Comparison of ENCODE assay signal across 10 cellular contexts in the genomic region with DNA sequence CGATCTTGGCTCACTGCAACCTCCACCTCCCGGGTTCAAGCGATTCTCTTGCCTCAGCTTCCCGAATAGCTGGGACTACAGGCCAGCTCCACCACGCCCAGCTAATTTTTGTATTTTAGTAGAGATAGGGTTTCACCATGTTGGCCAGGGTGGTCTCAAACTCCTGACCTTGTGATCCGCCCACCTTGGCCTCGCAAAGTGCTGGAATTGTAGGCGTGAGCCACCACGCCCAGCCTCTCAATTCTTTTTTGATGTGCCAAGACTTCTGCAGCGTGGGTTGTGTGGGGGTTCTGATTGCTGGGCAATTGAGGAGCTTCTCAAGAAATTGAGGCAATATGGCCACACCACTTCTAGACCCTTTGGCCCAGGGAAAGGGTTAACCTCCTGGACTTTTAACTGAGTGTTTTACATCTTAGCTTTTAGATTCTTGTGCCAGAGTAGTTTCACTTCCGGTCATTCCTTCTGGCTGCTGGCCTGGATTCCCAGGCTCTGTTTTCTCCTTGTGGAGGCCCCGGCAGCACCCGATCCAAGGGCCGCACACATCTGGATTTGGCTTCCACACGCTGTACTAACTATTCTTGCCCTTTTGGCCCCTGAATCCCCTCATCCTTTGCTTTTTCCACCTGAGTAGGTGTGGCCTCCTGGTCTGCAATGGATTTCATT. TPM values are rescaled to one million over a fixed set of nuclear protein-coding genes. Genes with fewer than 3 reads are reported as not detected.
A peak's percentile ranks its signal among the peaks of the same experiment; 100 is the strongest.
DNase-seq lines count a peak whose midpoint lies in the region; ATAC-seq, FAIRE-seq and TF ChIP-seq lines count a peak whose summit lies in the region.
"Had no signal": no experiment of that assay in that cellular context is flagged by ENCODE, and none has a peak within 500 bp of the region (broad histone marks: within the 10 kb centered on the region; RNA-seq: fewer than 3 reads in every experiment).

No MANE protein-coding gene starts in this region.

- no peaks in the 10 kb centered on the region for H3K36me3 ChIP-seq in small intestine (ENCODE audit: control insufficient read depth in 2 of 2, insufficient read depth in 2 of 2, low read length in 2 of 2)

- 61 to 63% (median 61%) methylated on average over 15 of the region's 15 CpGs for WGBS in small intestine, 3 donors

- no peaks in the 10 kb centered on the region for H3K9me3 ChIP-seq in small intestine (ENCODE audit: control insufficient read depth, low read depth)

- FAIRE-seq in small intestine (lab: Jason Lieb, UNC) = no peak

- no peak overlapping the region for H3K4me3 ChIP-seq in choroid plexus epithelial cell (ENCODE audit: low read depth, low read length)
- no peak overlapping the region for H3K4me3 ChIP-seq in small intestine (ENCODE audit: low read depth in 1 of 2, low read length in 2 of 2)

- H3K27me3 ChIP-seq in small intestine (ENCODE audit: control insufficient read depth in 2 of 2, insufficient read depth in 2 of 2, low read length in 2 of 2) = no peaks in the 10 kb centered on the region

- peak; percentile 16 for ATAC-seq in left lobe of liver
- no peak for ATAC-seq in HG03045 (IDR thresholded peaks at IDR 0.05; ENCODE audit: unreplicated experiment)
- ATAC-seq: naive thymus-derived CD8-positive, alpha-beta T cell had no signal

- TF ChIP-seq CTCF in choroid plexus epithelial cell (conservative IDR thresholded peaks at IDR 0.05; ENCODE audit: low read depth, low read length) = no peak

- peak overlapping the region; percentile 53 to 59 for H3K27ac ChIP-seq in small intestine (ENCODE audit: low read depth in 1 of 2, low read length in 1 of 2)

- DNase-seq in GM04503 (ENCODE audit: low read depth) (peak; percentile 39), choroid plexus epithelial cell (ENCODE audit: low read depth) (peak; percentile 66), left lobe of liver (ENCODE audit: low spot score) (no peak), small intestine (peak; percentile 37), NCI-H2227 (lab: John Stamatoyannopoulos, UW; ENCODE audit: unreplicated experiment) (no peak), nucleus accumbens (lab: John Stamatoyannopoulos, UW) (no peak), DMS153 treated with DMSO at 0.1 percent for 48 hours (lab: John Stamatoyannopoulos, UW; ENCODE audit: unreplicated experiment) (no peak)
- DNase-seq: MM.1S; naive thymus-derived CD8-positive, alpha-beta T cell had no signal

- peaks cover 0 to 7% of the 10 kb centered on the region in 2 donors for H3K4me1 ChIP-seq in small intestine (ENCODE audit: control insufficient read depth in 2 of 2, insufficient read depth in 1 of 2, low read depth in 1 of 2, low read length in 1 of 2)

RNA-seq across cellular contexts. Expression of gene SMARCA4, which starts 14.7 kb away (rescaled TPM):
- total RNA-seq in left lobe of liver = 29.6 TPM
- polyA plus RNA-seq in small intestine = 10 to 100 TPM; 54.6 to 70.0 (median 62.3) TPM

RNA-seq across cellular contexts. Expression of gene TIMM29, which starts 46.9 kb away (rescaled TPM):
- total RNA-seq in left lobe of liver = 17.2 TPM
- polyA plus RNA-seq in small intestine = 10 to 100 TPM; 13.5 to 19.2 (median 16.3) TPM

RNA-seq across cellular contexts. Expression of gene YIPF2, which starts 47.1 kb away (rescaled TPM):
- total RNA-seq in left lobe of liver = 27.9 TPM
- polyA plus RNA-seq in small intestine = 10 to 100 TPM; 18.3 to 65.1 (median 23.5) TPM

Comparison
In these comparisons a context has a peak if more than half of its experiments do, and no peak if none do; other contexts are left out.
1. DNase-seq: peak in GM04503 (single experiment), choroid plexus epithelial cell (single experiment) and small intestine (single experiment); none in left lobe of liver (single experiment), NCI-H2227 (single experiment), nucleus accumbens (0 of 56) and DMS153 treated with DMSO at 0.1 percent for 48 hours (single experiment).